In genomic region chr6:84811351-84811750, GRCh38 we compare ENCODE assay signal across 27 cellular contexts. TPM values are rescaled to one million over a fixed set of nuclear protein-coding genes. Genes with fewer than 3 reads are reported as not detected.
"Had no signal": no experiment of that assay in that cellular context is flagged by ENCODE, and none has a peak within 500 bp of the region (broad histone marks: within the 10 kb centered on the region; RNA-seq: fewer than 3 reads in every experiment).

No MANE protein-coding gene starts in this region.

- H3K27ac ChIP-seq: dorsolateral prefrontal cortex, epithelial cell of prostate, gastrocnemius medialis, heart left ventricle, hepatocyte, left lung, neural progenitor cell, parathyroid adenoma, sigmoid colon, thoracic aorta, tibial nerve, upper lobe of right lung, vagina had no signal

- H3K27me3 Mint-ChIP-seq: progenitor cell of endocrine pancreas; stimulated activated naive B cell treated with anti-CD40 and anti-IgM and Interleukin-4, amounts not matched to agents 10 μg/mL and 1 μg/mL and 100 μg/mL, for 72 hours; stimulated activated naive CD8-positive, alpha-beta T cell treated with anti-CD3 and anti-CD28 coated beads, Interleukin-15, Interleukin-2, amounts not matched to agents 100 ng/mL and 50 ng/mL, for 24 hours had no signal

- H3K9me3 ChIP-seq: gastrocnemius medialis, heart left ventricle, left lung, sigmoid colon, thoracic aorta, tibial nerve, upper lobe of right lung, vagina had no signal

- H3K4me1 ChIP-seq: gastrocnemius medialis, heart left ventricle, left lung, neural progenitor cell, parathyroid adenoma, sigmoid colon, tibial nerve, upper lobe of right lung had no signal

- H3K36me3 Mint-ChIP-seq: naive thymus-derived CD4-positive, alpha-beta T cell; neural progenitor cell; stimulated activated naive B cell treated with anti-CD40 and anti-IgM and Interleukin-4, amounts not matched to agents 10 μg/mL and 1 μg/mL and 100 μg/mL, for 72 hours had no signal

- H3K79me2 ChIP-seq: hepatocyte, parathyroid adenoma had no signal

- DNase-seq: dorsolateral prefrontal cortex; effector CD4-positive, alpha-beta T cell; foreskin fibroblast; gastrocnemius medialis; heart left ventricle; kidney; left cardiac atrium; left lung; mesendoderm; midbrain; naive thymus-derived CD4-positive, alpha-beta T cell; right cardiac atrium; sigmoid colon; stimulated activated naive B cell treated with anti-CD40 and anti-IgM and Interleukin-4, amounts not matched to agents 10 μg/mL and 1 μg/mL and 100 μg/mL, for 72 hours; upper lobe of right lung had no signal

- H3K4me3 ChIP-seq: dorsolateral prefrontal cortex, gastrocnemius medialis, heart left ventricle, hepatocyte, left lung, neural progenitor cell, sigmoid colon, thoracic aorta, tibial nerve, upper lobe of right lung, vagina had no signal

- H3K27ac Mint-ChIP-seq: naive thymus-derived CD4-positive, alpha-beta T cell; nephron; neural progenitor cell; progenitor cell of endocrine pancreas; stimulated activated naive B cell treated with anti-CD40 and anti-IgM and Interleukin-4, amounts not matched to agents 10 μg/mL and 1 μg/mL and 100 μg/mL, for 72 hours; stimulated activated naive CD8-positive, alpha-beta T cell treated with anti-CD3 and anti-CD28 coated beads, Interleukin-15, Interleukin-2, amounts not matched to agents 100 ng/mL and 50 ng/mL, for 24 hours had no signal

- H3K9ac ChIP-seq: neural progenitor cell, parathyroid adenoma had no signal

- H3K4me2 ChIP-seq: hepatocyte, neural progenitor cell had no signal

- H3K27me3 ChIP-seq: gastrocnemius medialis, heart left ventricle, hepatocyte, left lung, neural progenitor cell, sigmoid colon, tibial nerve, upper lobe of right lung, vagina had no signal

- H3K9me3 Mint-ChIP-seq: nephron; neural progenitor cell; stimulated activated naive CD8-positive, alpha-beta T cell treated with anti-CD3 and anti-CD28 coated beads, Interleukin-15, Interleukin-2, amounts not matched to agents 100 ng/mL and 50 ng/mL, for 24 hours had no signal

- ATAC-seq: esophagus mucosa; gastrocnemius medialis; heart left ventricle; left cardiac atrium; left lung; naive thymus-derived CD4-positive, alpha-beta T cell; right cardiac atrium; stimulated activated naive B cell treated with anti-CD40 and anti-IgM and Interleukin-4, amounts not matched to agents 10 μg/mL and 1 μg/mL and 100 μg/mL, for 72 hours; upper lobe of right lung had no signal

- H3K4me3 Mint-ChIP-seq: naive thymus-derived CD4-positive, alpha-beta T cell; nephron; neural progenitor cell; stimulated activated naive B cell treated with anti-CD40 and anti-IgM and Interleukin-4, amounts not matched to agents 10 μg/mL and 1 μg/mL and 100 μg/mL, for 72 hours; stimulated activated naive CD8-positive, alpha-beta T cell treated with anti-CD3 and anti-CD28 coated beads, Interleukin-15, Interleukin-2, amounts not matched to agents 100 ng/mL and 50 ng/mL, for 24 hours had no signal

- H3K36me3 ChIP-seq: gastrocnemius medialis, heart left ventricle, left lung, neural progenitor cell, sigmoid colon, thoracic aorta, tibial nerve, upper lobe of right lung, vagina had no signal

- FAIRE-seq: colon, kidney had no signal

- H3K4me1 Mint-ChIP-seq: naive thymus-derived CD4-positive, alpha-beta T cell; stimulated activated naive B cell treated with anti-CD40 and anti-IgM and Interleukin-4, amounts not matched to agents 10 μg/mL and 1 μg/mL and 100 μg/mL, for 72 hours had no signal

- H2AFZ ChIP-seq: hepatocyte, neural progenitor cell, parathyroid adenoma had no signal

RNA-seq across cellular contexts. Expression of gene TBX18, which starts 47.0 kb away (rescaled TPM):
- total RNA-seq: naive thymus-derived CD4-positive, alpha-beta T cell had no signal
- polyA plus RNA-seq: naive thymus-derived CD4-positive, alpha-beta T cell had no signal
